In genomic region chr16:19094542-19095365, GRCh38 we compare ENCODE assay signal across 1 cellular context.
TF ChIP-seq lines count a peak whose summit lies in the region.

No MANE protein-coding gene starts in this region.

TF ChIP-seq in HepG2, 621 proteins besides CTCF, POLR2A, EP300 and RAD21 (continued from another document and continues in another):
- TF ChIP-seq, protein P1, sequence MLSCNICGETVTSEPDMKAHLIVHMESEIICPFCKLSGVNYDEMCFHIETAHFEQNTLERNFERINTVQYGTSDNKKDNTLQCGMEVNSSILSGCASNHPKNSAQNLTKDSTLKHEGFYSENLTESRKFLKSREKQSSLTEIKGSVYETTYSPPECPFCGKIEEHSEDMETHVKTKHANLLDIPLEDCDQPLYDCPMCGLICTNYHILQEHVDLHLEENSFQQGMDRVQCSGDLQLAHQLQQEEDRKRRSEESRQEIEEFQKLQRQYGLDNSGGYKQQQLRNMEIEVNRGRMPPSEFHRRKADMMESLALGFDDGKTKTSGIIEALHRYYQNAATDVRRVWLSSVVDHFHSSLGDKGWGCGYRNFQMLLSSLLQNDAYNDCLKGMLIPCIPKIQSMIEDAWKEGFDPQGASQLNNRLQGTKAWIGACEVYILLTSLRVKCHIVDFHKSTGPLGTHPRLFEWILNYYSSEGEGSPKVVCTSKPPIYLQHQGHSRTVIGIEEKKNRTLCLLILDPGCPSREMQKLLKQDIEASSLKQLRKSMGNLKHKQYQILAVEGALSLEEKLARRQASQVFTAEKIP (CRISPR knock-in tag; IDR thresholded peaks at IDR 0.05; ENCODE audit: borderline replicate concordance): no peak
- TF ChIP-seq HIC2 (CRISPR knock-in tag; IDR thresholded peaks at IDR 0.05; ENCODE audit: low read depth): no peak
- TF ChIP-seq, protein P2, sequence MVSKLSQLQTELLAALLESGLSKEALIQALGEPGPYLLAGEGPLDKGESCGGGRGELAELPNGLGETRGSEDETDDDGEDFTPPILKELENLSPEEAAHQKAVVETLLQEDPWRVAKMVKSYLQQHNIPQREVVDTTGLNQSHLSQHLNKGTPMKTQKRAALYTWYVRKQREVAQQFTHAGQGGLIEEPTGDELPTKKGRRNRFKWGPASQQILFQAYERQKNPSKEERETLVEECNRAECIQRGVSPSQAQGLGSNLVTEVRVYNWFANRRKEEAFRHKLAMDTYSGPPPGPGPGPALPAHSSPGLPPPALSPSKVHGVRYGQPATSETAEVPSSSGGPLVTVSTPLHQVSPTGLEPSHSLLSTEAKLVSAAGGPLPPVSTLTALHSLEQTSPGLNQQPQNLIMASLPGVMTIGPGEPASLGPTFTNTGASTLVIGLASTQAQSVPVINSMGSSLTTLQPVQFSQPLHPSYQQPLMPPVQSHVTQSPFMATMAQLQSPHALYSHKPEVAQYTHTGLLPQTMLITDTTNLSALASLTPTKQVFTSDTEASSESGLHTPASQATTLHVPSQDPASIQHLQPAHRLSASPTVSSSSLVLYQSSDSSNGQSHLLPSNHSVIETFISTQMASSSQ (IDR thresholded peaks at IDR 0.05; ENCODE audit: low read depth): no peak
- TF ChIP-seq, protein P2 (CRISPR knock-in tag; IDR thresholded peaks at IDR 0.05; ENCODE audit: borderline replicate concordance): no peak
- TF ChIP-seq SMARCC2 (IDR thresholded peaks at IDR 0.05): no peak
- TF ChIP-seq NFKBIZ (CRISPR knock-in tag; IDR thresholded peaks at IDR 0.05): no peak; the same call in none of the 2 replicates
- no peak for TF ChIP-seq SETDB1 (CRISPR knock-in tag; IDR thresholded peaks at IDR 0.05; ENCODE audit: borderline replicate concordance)
- TF ChIP-seq ETS1 (CRISPR knock-in tag; IDR thresholded peaks at IDR 0.05): no peak
- no peak for TF ChIP-seq ISL2 (CRISPR knock-in tag; IDR thresholded peaks at IDR 0.05)
- no peak for TF ChIP-seq ZNF766 (CRISPR knock-in tag; IDR thresholded peaks at IDR 0.05; ENCODE audit: borderline replicate concordance)
- TF ChIP-seq, protein P3, sequence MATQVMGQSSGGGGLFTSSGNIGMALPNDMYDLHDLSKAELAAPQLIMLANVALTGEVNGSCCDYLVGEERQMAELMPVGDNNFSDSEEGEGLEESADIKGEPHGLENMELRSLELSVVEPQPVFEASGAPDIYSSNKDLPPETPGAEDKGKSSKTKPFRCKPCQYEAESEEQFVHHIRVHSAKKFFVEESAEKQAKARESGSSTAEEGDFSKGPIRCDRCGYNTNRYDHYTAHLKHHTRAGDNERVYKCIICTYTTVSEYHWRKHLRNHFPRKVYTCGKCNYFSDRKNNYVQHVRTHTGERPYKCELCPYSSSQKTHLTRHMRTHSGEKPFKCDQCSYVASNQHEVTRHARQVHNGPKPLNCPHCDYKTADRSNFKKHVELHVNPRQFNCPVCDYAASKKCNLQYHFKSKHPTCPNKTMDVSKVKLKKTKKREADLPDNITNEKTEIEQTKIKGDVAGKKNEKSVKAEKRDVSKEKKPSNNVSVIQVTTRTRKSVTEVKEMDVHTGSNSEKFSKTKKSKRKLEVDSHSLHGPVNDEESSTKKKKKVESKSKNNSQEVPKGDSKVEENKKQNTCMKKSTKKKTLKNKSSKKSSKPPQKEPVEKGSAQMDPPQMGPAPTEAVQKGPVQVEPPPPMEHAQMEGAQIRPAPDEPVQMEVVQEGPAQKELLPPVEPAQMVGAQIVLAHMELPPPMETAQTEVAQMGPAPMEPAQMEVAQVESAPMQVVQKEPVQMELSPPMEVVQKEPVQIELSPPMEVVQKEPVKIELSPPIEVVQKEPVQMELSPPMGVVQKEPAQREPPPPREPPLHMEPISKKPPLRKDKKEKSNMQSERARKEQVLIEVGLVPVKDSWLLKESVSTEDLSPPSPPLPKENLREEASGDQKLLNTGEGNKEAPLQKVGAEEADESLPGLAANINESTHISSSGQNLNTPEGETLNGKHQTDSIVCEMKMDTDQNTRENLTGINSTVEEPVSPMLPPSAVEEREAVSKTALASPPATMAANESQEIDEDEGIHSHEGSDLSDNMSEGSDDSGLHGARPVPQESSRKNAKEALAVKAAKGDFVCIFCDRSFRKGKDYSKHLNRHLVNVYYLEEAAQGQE (IDR thresholded peaks at IDR 0.05; ENCODE audit: borderline replicate concordance in 1 of 2, low read depth in 1 of 2, low read length in 2 of 2): no peak
- no peak for TF ChIP-seq NBN (conservative IDR thresholded peaks at IDR 0.05)
- TF ChIP-seq HOXD1 (CRISPR knock-in tag; IDR thresholded peaks at IDR 0.05): no peak
- TF ChIP-seq ESRRA (CRISPR knock-in tag; IDR thresholded peaks at IDR 0.05; ENCODE audit: low read depth): no peak
- TF ChIP-seq ZNF83 (CRISPR knock-in tag; IDR thresholded peaks at IDR 0.05; ENCODE audit: borderline replicate concordance): no peak
- no peak for TF ChIP-seq PRPF4 (IDR thresholded peaks at IDR 0.05; ENCODE audit: low read depth, low read length, poor library complexity, severe bottlenecking)
- 0 out of 2 replicates have a peak, but pooled peaks have one; percentile 65 for TF ChIP-seq HMGXB3 (CRISPR knock-in tag; IDR thresholded peaks at IDR 0.05; ENCODE audit: borderline replicate concordance)
- TF ChIP-seq, protein P4, sequence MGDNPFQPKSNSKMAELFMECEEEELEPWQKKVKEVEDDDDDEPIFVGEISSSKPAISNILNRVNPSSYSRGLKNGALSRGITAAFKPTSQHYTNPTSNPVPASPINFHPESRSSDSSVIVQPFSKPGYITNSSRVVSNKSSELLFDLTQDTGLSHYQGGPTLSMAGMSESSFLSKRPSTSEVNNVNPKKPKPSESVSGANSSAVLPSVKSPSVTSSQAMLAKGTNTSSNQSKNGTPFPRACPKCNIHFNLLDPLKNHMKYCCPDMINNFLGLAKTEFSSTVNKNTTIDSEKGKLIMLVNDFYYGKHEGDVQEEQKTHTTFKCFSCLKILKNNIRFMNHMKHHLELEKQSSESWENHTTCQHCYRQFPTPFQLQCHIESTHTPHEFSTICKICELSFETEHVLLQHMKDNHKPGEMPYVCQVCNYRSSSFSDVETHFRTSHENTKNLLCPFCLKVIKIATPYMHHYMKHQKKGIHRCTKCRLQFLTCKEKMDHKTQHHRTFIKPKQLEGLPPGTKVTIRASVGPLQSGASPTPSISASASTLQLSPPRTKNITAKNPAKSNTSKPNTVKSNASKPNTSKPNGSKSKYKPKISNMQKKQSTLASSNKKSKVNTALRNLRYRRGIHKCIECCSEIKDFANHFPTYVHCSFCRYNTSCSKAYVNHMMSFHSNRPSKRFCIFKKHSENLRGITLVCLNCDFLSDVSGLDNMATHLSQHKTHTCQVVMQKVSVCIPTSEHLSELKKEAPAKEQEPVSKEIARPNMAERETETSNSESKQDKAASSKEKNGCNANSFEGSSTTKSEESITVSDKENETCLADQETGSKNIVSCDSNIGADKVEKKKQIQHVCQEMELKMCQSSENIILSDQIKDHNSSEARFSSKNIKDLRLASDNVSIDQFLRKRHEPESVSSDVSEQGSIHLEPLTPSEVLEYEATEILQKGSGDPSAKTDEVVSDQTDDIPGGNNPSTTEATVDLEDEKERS (CRISPR knock-in tag; IDR thresholded peaks at IDR 0.05): no peak
- no peak for TF ChIP-seq CBX1 (IDR thresholded peaks at IDR 0.05; ENCODE audit: low read depth)
- TF ChIP-seq ZNF546 (CRISPR knock-in tag; conservative IDR thresholded peaks at IDR 0.05): no peak
- no peak for TF ChIP-seq MAFK (conservative IDR thresholded peaks at IDR 0.05 in 1 of 2, IDR thresholded peaks at IDR 0.05 in 1 of 2; ENCODE audit: low read length in 2 of 2)
- no peak for TF ChIP-seq ZNF839 (CRISPR knock-in tag; IDR thresholded peaks at IDR 0.05; ENCODE audit: borderline replicate concordance)
- no peak for TF ChIP-seq NR3C1 (CRISPR knock-in tag; IDR thresholded peaks at IDR 0.05)
- TF ChIP-seq NR2F6 (IDR thresholded peaks at IDR 0.05): no peak
- TF ChIP-seq NR2F6 (CRISPR knock-in tag; IDR thresholded peaks at IDR 0.05): no peak
- 0 out of 2 replicates have a peak, but pooled peaks have one; percentile 64 for TF ChIP-seq RNF219 (CRISPR knock-in tag; IDR thresholded peaks at IDR 0.05)
- no peak for TF ChIP-seq PLSCR1 (CRISPR knock-in tag; IDR thresholded peaks at IDR 0.05; ENCODE audit: borderline replicate concordance)
- no peak for TF ChIP-seq NFKB2 (CRISPR knock-in tag; IDR thresholded peaks at IDR 0.05; ENCODE audit: borderline replicate concordance)
